Comparison of ENCODE assay signal across 1 cellular context in genomic region chr5:23139338-23140171, GRCh38.
TF ChIP-seq lines count a peak whose summit lies in the region.

No MANE protein-coding gene starts in this region.

TF ChIP-seq in GM23338, 12 proteins besides CTCF, POLR2A, EP300 and RAD21 (continued from another document):
- TF ChIP-seq, protein P1, sequence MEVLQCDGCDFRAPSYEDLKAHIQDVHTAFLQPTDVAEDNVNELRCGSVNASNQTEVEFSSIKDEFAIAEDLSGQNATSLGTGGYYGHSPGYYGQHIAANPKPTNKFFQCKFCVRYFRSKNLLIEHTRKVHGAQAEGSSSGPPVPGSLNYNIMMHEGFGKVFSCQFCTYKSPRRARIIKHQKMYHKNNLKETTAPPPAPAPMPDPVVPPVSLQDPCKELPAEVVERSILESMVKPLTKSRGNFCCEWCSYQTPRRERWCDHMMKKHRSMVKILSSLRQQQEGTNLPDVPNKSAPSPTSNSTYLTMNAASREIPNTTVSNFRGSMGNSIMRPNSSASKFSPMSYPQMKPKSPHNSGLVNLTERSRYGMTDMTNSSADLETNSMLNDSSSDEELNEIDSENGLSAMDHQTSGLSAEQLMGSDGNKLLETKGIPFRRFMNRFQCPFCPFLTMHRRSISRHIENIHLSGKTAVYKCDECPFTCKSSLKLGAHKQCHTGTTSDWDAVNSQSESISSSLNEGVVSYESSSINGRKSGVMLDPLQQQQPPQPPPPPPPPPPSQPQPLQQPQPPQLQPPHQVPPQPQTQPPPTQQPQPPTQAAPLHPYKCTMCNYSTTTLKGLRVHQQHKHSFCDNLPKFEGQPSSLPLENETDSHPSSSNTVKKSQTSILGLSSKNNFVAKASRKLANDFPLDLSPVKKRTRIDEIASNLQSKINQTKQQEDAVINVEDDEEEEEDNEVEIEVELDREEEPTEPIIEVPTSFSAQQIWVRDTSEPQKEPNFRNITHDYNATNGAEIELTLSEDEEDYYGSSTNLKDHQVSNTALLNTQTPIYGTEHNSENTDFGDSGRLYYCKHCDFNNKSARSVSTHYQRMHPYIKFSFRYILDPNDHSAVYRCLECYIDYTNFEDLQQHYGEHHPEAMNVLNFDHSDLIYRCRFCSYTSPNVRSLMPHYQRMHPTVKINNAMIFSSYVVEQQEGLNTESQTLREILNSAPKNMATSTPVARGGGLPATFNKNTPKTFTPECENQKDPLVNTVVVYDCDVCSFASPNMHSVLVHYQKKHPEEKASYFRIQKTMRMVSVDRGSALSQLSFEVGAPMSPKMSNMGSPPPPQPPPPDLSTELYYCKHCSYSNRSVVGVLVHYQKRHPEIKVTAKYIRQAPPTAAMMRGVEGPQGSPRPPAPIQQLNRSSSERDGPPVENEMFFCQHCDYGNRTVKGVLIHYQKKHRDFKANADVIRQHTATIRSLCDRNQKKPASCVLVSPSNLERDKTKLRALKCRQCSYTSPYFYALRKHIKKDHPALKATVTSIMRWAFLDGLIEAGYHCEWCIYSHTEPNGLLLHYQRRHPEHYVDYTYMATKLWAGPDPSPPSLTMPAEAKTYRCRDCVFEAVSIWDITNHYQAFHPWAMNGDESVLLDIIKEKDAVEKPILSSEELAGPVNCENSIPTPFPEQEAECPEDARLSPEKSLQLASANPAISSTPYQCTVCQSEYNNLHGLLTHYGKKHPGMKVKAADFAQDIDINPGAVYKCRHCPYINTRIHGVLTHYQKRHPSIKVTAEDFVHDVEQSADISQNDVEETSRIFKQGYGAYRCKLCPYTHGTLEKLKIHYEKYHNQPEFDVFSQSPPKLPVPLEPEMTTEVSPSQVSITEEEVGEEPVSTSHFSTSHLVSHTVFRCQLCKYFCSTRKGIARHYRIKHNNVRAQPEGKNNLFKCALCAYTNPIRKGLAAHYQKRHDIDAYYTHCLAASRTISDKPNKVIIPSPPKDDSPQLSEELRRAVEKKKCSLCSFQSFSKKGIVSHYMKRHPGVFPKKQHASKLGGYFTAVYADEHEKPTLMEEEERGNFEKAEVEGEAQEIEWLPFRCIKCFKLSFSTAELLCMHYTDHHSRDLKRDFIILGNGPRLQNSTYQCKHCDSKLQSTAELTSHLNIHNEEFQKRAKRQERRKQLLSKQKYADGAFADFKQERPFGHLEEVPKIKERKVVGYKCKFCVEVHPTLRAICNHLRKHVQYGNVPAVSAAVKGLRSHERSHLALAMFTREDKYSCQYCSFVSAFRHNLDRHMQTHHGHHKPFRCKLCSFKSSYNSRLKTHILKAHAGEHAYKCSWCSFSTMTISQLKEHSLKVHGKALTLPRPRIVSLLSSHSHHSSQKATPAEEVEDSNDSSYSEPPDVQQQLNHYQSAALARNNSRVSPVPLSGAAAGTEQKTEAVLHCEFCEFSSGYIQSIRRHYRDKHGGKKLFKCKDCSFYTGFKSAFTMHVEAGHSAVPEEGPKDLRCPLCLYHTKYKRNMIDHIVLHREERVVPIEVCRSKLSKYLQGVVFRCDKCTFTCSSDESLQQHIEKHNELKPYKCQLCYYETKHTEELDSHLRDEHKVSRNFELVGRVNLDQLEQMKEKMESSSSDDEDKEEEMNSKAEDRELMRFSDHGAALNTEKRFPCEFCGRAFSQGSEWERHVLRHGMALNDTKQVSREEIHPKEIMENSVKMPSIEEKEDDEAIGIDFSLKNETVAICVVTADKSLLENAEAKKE (CRISPR knock-in tag; IDR thresholded peaks at IDR 0.05): no peak
- TF ChIP-seq CREB1 (CRISPR knock-in tag; IDR thresholded peaks at IDR 0.05; ENCODE audit: low read depth): no peak
